18 cellular contexts compared by ENCODE assay signal in genomic region chr12:70598467-70599194, GRCh38. TPM values are rescaled to one million over a fixed set of nuclear protein-coding genes. Genes with fewer than 3 reads are reported as not detected.
A peak's percentile ranks its signal among the peaks of the same experiment; 100 is the strongest.
DNase-seq lines count a peak whose midpoint lies in the region; ATAC-seq and TF ChIP-seq lines count a peak whose summit lies in the region.
"Had no signal": no experiment of that assay in that cellular context is flagged by ENCODE, and none has a peak within 500 bp of the region (broad histone marks: within the 10 kb centered on the region; RNA-seq: fewer than 3 reads in every experiment).

No MANE protein-coding gene starts in this region.

- DNase-seq in NCI-H748 (lab: John Stamatoyannopoulos, UW; ENCODE audit: unreplicated experiment) (peak; percentile 72), fibroblast of pulmonary artery (ENCODE audit: low read depth) (peak; percentile 75), progenitor cell of endocrine pancreas (ENCODE audit: low spot score, unreplicated experiment) (no peak), NCI-H1436 (lab: John Stamatoyannopoulos, UW) (no peak), NCI-H128 (lab: John Stamatoyannopoulos, UW; ENCODE audit: unreplicated experiment) (no peak), H7 (no peak)
- no peak for DNase-seq in activated CD4-positive, alpha-beta T cell treated with anti-CD3 and anti-CD28 coated beads for 36 hours
- DNase-seq: activated CD4-positive, alpha-beta T cell treated with anti-CD3 and anti-CD28 coated beads for 4 hours; foreskin keratinocyte; Kasumi-1; kidney; naive B cell; sigmoid colon; stimulated activated naive CD8-positive, alpha-beta T cell treated with anti-CD3 and anti-CD28 coated beads, Interleukin-15, amount 100 ng/mL, for 72 hours; T-helper 2 cell had no signal

- peaks cover 7% of the 10 kb centered on the region for H3K4me1 Mint-ChIP-seq in progenitor cell of endocrine pancreas (ENCODE audit: low read depth)
- no peaks in the 10 kb centered on the region for H3K4me1 Mint-ChIP-seq in activated CD4-positive, alpha-beta T cell treated with anti-CD3 and anti-CD28 coated beads for 36 hours
- H3K4me1 Mint-ChIP-seq: naive B cell; stimulated activated naive CD8-positive, alpha-beta T cell treated with anti-CD3 and anti-CD28 coated beads, Interleukin-15, amount 100 ng/mL, for 72 hours had no signal

- no peak overlapping the region for H3K4me3 Mint-ChIP-seq in progenitor cell of endocrine pancreas (ENCODE audit: low read depth)
- no peak overlapping the region for H3K4me3 Mint-ChIP-seq in activated CD4-positive, alpha-beta T cell treated with anti-CD3 and anti-CD28 coated beads for 36 hours
- H3K4me3 Mint-ChIP-seq: naive B cell; stimulated activated naive CD8-positive, alpha-beta T cell treated with anti-CD3 and anti-CD28 coated beads, Interleukin-15, amount 100 ng/mL, for 72 hours had no signal

- POLR2A ChIA-PET in HEK293 (lab: Yijun Ruan, JAX): no interaction called here
- POLR2A ChIA-PET in activated CD4-positive, alpha-beta T cell treated with anti-CD3 and anti-CD28 coated beads for 36 hours (lab: Charles Lee): no interaction called here

- peaks cover 5% of the 10 kb centered on the region for H3K9me3 Mint-ChIP-seq in progenitor cell of endocrine pancreas (ENCODE audit: low read depth)
- H3K9me3 Mint-ChIP-seq in activated CD4-positive, alpha-beta T cell treated with anti-CD3 and anti-CD28 coated beads for 36 hours (ENCODE audit: low read depth): no peaks in the 10 kb centered on the region
- H3K9me3 Mint-ChIP-seq: stimulated activated naive CD8-positive, alpha-beta T cell treated with anti-CD3 and anti-CD28 coated beads, Interleukin-15, amount 100 ng/mL, for 72 hours had no signal

- no peaks in the 10 kb centered on the region for H3K27me3 ChIP-seq in H7 (ENCODE audit: control insufficient read depth, insufficient read depth, low read length)
- H3K27me3 ChIP-seq: adrenal gland, foreskin keratinocyte, sigmoid colon had no signal

- H3K27ac Mint-ChIP-seq in progenitor cell of endocrine pancreas: peak overlapping the region; percentile 33
- no peak overlapping the region for H3K27ac Mint-ChIP-seq in activated CD4-positive, alpha-beta T cell treated with anti-CD3 and anti-CD28 coated beads for 36 hours
- H3K27ac Mint-ChIP-seq: stimulated activated naive CD8-positive, alpha-beta T cell treated with anti-CD3 and anti-CD28 coated beads, Interleukin-15, amount 100 ng/mL, for 72 hours had no signal

- intact Hi-C loops in activated CD4-positive, alpha-beta T cell treated with anti-CD3 and anti-CD28 coated beads for 36 hours (cut with DNase I, micrococcal nuclease): no loop called here

- H3K36me3 Mint-ChIP-seq in progenitor cell of endocrine pancreas (ENCODE audit: insufficient read depth): no peaks in the 10 kb centered on the region
- H3K36me3 Mint-ChIP-seq in activated CD4-positive, alpha-beta T cell treated with anti-CD3 and anti-CD28 coated beads for 36 hours (ENCODE audit: low read depth): no peaks in the 10 kb centered on the region
- H3K36me3 Mint-ChIP-seq: naive B cell had no signal

- H3K4me1 ChIP-seq in HEK293 (ENCODE audit: control insufficient read depth, insufficient read depth, low read length): peaks cover 4% of the 10 kb centered on the region; the same call in 1 of the 2 replicates
- H3K4me1 ChIP-seq: adrenal gland, foreskin keratinocyte, sigmoid colon had no signal

- ATAC-seq in activated CD4-positive, alpha-beta T cell treated with anti-CD3 and anti-CD28 coated beads for 36 hours: no peak
- ATAC-seq: foreskin keratinocyte; stimulated activated naive CD8-positive, alpha-beta T cell treated with anti-CD3 and anti-CD28 coated beads, Interleukin-15, amount 100 ng/mL, for 72 hours had no signal

- TF ChIP-seq CTCF in HEK293 (tag by site-specific recombination; IDR thresholded peaks at IDR 0.05) (no peak), fibroblast of pulmonary artery (IDR thresholded peaks at IDR 0.05; ENCODE audit: low read length, missing control alignments) (no peak), progenitor cell of endocrine pancreas (IDR thresholded peaks at IDR 0.05; ENCODE audit: unreplicated experiment) (no peak)

- CTCF ChIA-PET in HEK293 (lab: Yijun Ruan, JAX): interaction anchor here (0.9 kb wide), 1 partner anchor 719 kb away, joined by 3 read pairs; no protein-coding TSS in a partner anchor
- CTCF ChIA-PET in activated CD4-positive, alpha-beta T cell treated with anti-CD3 and anti-CD28 coated beads for 36 hours (lab: Charles Lee): interaction anchor here (1.1 kb wide), 1 partner anchor 19 kb away, joined by 3 read pairs; no protein-coding TSS in a partner anchor

- H3K4me3 ChIP-seq in HEK293 (ENCODE audit: low read depth, low read length) (no peak overlapping the region), fibroblast of pulmonary artery (replicated peaks; ENCODE audit: low read depth, low read length) (no peak overlapping the region), H7 (ENCODE audit: insufficient read depth, low read depth, low read length) (no peak overlapping the region)
- H3K4me3 ChIP-seq: adrenal gland, sigmoid colon had no signal

- H3K9me3 ChIP-seq in HEK293 (ENCODE audit: control insufficient read depth, insufficient read depth, low read depth, low read length): no peaks in the 10 kb centered on the region
- H3K9me3 ChIP-seq: adrenal gland, sigmoid colon had no signal

- no peaks in the 10 kb centered on the region for H3K36me3 ChIP-seq in HEK293 (ENCODE audit: control insufficient read depth in 2 of 2, insufficient read depth in 1 of 2, low read length in 2 of 2)
- no peaks in the 10 kb centered on the region for H3K36me3 ChIP-seq in H7 (replicated peaks; ENCODE audit: control insufficient read depth, insufficient read depth, low read length)
- H3K36me3 ChIP-seq: adrenal gland, sigmoid colon had no signal

- peaks cover 36% of the 10 kb centered on the region for H3K27me3 Mint-ChIP-seq in progenitor cell of endocrine pancreas
- H3K27me3 Mint-ChIP-seq in activated CD4-positive, alpha-beta T cell treated with anti-CD3 and anti-CD28 coated beads for 36 hours: peaks cover 12% of the 10 kb centered on the region
- H3K27me3 Mint-ChIP-seq: stimulated activated naive CD8-positive, alpha-beta T cell treated with anti-CD3 and anti-CD28 coated beads, Interleukin-15, amount 100 ng/mL, for 72 hours had no signal

- H3K27ac ChIP-seq in HEK293 (ENCODE audit: extremely low read depth, low read depth, low read length): no peak overlapping the region
- H3K27ac ChIP-seq: adrenal gland, foreskin keratinocyte had no signal

TF ChIP-seq in HEK293, 187 proteins besides CTCF, POLR2A, EP300 and RAD21 (continues in another document):
- peak; percentile 82 for TF ChIP-seq TCF7L2 (IDR thresholded peaks at IDR 0.05; ENCODE audit: borderline replicate concordance, low read depth, low read length)
- TF ChIP-seq ZBTB17 (tag by site-specific recombination; IDR thresholded peaks at IDR 0.05): no peak
- TF ChIP-seq ZNF501 (tag by site-specific recombination; IDR thresholded peaks at IDR 0.05): no peak
- peak; percentile 80 for TF ChIP-seq FEZF1 (tag by site-specific recombination; IDR thresholded peaks at IDR 0.05)
- peak; percentile 75; the same call in 1 of the 2 replicates for TF ChIP-seq PRDM4 (tag by site-specific recombination; IDR thresholded peaks at IDR 0.05)
- TF ChIP-seq ZBTB26 (tag by site-specific recombination; optimal IDR thresholded peaks at IDR 0.05): no peak
- no peak for TF ChIP-seq OSR2 (tag by site-specific recombination; IDR thresholded peaks at IDR 0.05)
- TF ChIP-seq KLF7 (tag by site-specific recombination; IDR thresholded peaks at IDR 0.05; ENCODE audit: borderline replicate concordance): no peak
- no peak for TF ChIP-seq GLI2 (tag by site-specific recombination; IDR thresholded peaks at IDR 0.05; ENCODE audit: borderline replicate concordance, low read depth)

RNA-seq across cellular contexts. Expression of gene PTPRB, which starts 38.6 kb away (rescaled TPM):
- 0.38 and 0.55 TPM in 2 replicates for total RNA-seq in progenitor cell of endocrine pancreas
- total RNA-seq in activated CD4-positive, alpha-beta T cell treated with anti-CD3 and anti-CD28 coated beads for 36 hours: not detected
- total RNA-seq in H7 (2014; rRNA removed; shearing (Covaris generic)): 0.62 and 1.0 TPM in 2 replicates
- total RNA-seq: G401 had no signal

Comparison
In these comparisons a context has a peak if more than half of its experiments do, and no peak if none do; other contexts are left out.
1. DNase-seq: peak in NCI-H748 (single experiment) and fibroblast of pulmonary artery (single experiment); none in progenitor cell of endocrine pancreas (single experiment), NCI-H1436 (single experiment), activated CD4-positive, alpha-beta T cell treated with anti-CD3 and anti-CD28 coated beads for 36 hours (single experiment), NCI-H128 (single experiment) and H7 (single experiment).